Comparison of ENCODE assay signal across 1 cellular context in genomic region chr1:204975568-204976235, GRCh38.
TF ChIP-seq lines count a peak whose summit lies in the region.

No MANE protein-coding gene starts in this region.

TF ChIP-seq in GM12878, 131 proteins besides CTCF, POLR2A, EP300 and RAD21 (continued from another document):
- TF ChIP-seq ZBTB4 (CRISPR knock-in tag; IDR thresholded peaks at IDR 0.05) (no peak), NBN (IDR thresholded peaks at IDR 0.05) (no peak), SRF (IDR thresholded peaks at IDR 0.05; ENCODE audit: low read depth in 2 of 2, low read length in 2 of 2) (no peak), NR2C2 (IDR thresholded peaks at IDR 0.05; ENCODE audit: borderline replicate concordance, control insufficient read depth, insufficient read length, low read depth) (no peak), IKZF1 (conservative IDR thresholded peaks at IDR 0.05) (no peak), TARDBP (IDR thresholded peaks at IDR 0.05; ENCODE audit: borderline replicate concordance) (no peak), ZNF217 (IDR thresholded peaks at IDR 0.05) (no peak), BCLAF1 (IDR thresholded peaks at IDR 0.05) (no peak), LARP7 (IDR thresholded peaks at IDR 0.05) (no peak), USF2 (IDR thresholded peaks at IDR 0.05; ENCODE audit: borderline replicate concordance, low read depth, low read length) (no peak), TCF12 (IDR thresholded peaks at IDR 0.05; ENCODE audit: low read depth, low read length) (no peak), ZNF592 (IDR thresholded peaks at IDR 0.05) (no peak), ZNF274 (IDR thresholded peaks at IDR 0.05; ENCODE audit: insufficient read depth, insufficient read length) (no peak), YY1 (IDR thresholded peaks at IDR 0.05; ENCODE audit: low read depth, low read length) (peak; percentile 39; the same call in 1 of the 2 replicates), RAD51 (IDR thresholded peaks at IDR 0.05) (no peak), BHLHE40 (IDR thresholded peaks at IDR 0.05; ENCODE audit: borderline replicate concordance in 1 of 2, low read depth in 2 of 2, low read length in 1 of 2) (peak; percentile 33 to 47; a peak in 2 of 4 replicates), TAF1 (IDR thresholded peaks at IDR 0.05; ENCODE audit: borderline replicate concordance, low read depth, low read length) (no peak), DPF2 (IDR thresholded peaks at IDR 0.05) (no peak), EZH2 (IDR thresholded peaks at IDR 0.05; ENCODE audit: borderline replicate concordance, control insufficient read depth, low read depth, low read length) (no peak), MEF2B (IDR thresholded peaks at IDR 0.05; ENCODE audit: partially characterized antibody, poor library complexity, severe bottlenecking) (no peak)
